In the genomic region with DNA sequence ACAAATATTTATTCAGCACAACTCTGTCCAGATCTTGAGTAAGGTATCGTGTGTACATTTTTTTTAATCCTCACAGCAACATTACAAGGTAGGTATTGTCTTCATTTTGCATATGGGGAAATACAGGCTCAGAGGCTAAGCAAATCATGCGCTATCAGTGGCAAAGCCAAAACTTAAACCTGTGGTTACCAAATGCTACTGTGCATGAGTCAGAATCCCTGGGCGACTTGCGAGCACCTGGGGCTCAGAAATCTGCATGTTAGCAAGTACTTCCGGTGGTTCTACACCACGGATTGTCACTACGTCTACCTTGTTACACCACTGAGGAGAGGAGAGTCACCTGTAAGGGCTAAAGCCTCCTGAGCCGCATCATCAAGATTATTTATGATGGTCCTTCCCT, we compare ENCODE assay signal across 1 cellular context.
TF ChIP-seq lines count a peak whose summit lies in the region.

No MANE protein-coding gene starts in this region.

TF ChIP-seq in GM23338, 12 proteins besides CTCF, POLR2A, EP300 and RAD21 (continued from another document):
- TF ChIP-seq, protein P1, sequence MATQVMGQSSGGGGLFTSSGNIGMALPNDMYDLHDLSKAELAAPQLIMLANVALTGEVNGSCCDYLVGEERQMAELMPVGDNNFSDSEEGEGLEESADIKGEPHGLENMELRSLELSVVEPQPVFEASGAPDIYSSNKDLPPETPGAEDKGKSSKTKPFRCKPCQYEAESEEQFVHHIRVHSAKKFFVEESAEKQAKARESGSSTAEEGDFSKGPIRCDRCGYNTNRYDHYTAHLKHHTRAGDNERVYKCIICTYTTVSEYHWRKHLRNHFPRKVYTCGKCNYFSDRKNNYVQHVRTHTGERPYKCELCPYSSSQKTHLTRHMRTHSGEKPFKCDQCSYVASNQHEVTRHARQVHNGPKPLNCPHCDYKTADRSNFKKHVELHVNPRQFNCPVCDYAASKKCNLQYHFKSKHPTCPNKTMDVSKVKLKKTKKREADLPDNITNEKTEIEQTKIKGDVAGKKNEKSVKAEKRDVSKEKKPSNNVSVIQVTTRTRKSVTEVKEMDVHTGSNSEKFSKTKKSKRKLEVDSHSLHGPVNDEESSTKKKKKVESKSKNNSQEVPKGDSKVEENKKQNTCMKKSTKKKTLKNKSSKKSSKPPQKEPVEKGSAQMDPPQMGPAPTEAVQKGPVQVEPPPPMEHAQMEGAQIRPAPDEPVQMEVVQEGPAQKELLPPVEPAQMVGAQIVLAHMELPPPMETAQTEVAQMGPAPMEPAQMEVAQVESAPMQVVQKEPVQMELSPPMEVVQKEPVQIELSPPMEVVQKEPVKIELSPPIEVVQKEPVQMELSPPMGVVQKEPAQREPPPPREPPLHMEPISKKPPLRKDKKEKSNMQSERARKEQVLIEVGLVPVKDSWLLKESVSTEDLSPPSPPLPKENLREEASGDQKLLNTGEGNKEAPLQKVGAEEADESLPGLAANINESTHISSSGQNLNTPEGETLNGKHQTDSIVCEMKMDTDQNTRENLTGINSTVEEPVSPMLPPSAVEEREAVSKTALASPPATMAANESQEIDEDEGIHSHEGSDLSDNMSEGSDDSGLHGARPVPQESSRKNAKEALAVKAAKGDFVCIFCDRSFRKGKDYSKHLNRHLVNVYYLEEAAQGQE (IDR thresholded peaks at IDR 0.05; ENCODE audit: unreplicated experiment) = no peak
- no peak for TF ChIP-seq EZH2phosphoT487 (IDR thresholded peaks at IDR 0.05; ENCODE audit: unreplicated experiment)
- no peak for TF ChIP-seq ZNF114 (CRISPR knock-in tag; IDR thresholded peaks at IDR 0.05)
- no peak for TF ChIP-seq POLR2AphosphoS5 (IDR thresholded peaks at IDR 0.05; ENCODE audit: low read depth)
- TF ChIP-seq, protein P2, sequence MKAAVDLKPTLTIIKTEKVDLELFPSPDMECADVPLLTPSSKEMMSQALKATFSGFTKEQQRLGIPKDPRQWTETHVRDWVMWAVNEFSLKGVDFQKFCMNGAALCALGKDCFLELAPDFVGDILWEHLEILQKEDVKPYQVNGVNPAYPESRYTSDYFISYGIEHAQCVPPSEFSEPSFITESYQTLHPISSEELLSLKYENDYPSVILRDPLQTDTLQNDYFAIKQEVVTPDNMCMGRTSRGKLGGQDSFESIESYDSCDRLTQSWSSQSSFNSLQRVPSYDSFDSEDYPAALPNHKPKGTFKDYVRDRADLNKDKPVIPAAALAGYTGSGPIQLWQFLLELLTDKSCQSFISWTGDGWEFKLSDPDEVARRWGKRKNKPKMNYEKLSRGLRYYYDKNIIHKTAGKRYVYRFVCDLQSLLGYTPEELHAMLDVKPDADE (IDR thresholded peaks at IDR 0.05) = no peak
- TF ChIP-seq EZH2 (IDR thresholded peaks at IDR 0.05; ENCODE audit: low read depth, unreplicated experiment) = no peak
- no peak for TF ChIP-seq STAT1 (IDR thresholded peaks at IDR 0.05; ENCODE audit: unreplicated experiment)
